Comparison of ENCODE assay signal across 14 cellular contexts in genomic region chr1:218525451-218526197, GRCh38.
A peak's percentile ranks its signal among the peaks of the same experiment; 100 is the strongest.
DNase-seq lines count a peak whose midpoint lies in the region; ATAC-seq and TF ChIP-seq lines count a peak whose summit lies in the region.
"Had no signal": no experiment of that assay in that cellular context is flagged by ENCODE, and none has a peak within 500 bp of the region (broad histone marks: within the 10 kb centered on the region; RNA-seq: fewer than 3 reads in every experiment).

No MANE protein-coding gene starts in this region.

- RAD21 ChIA-PET in HCT116 (lab: Charles Lee; ENCODE audit: low non-redundant PET in 1 of 2, low total read pairs in 2 of 2, uncharacterized antibody in 2 of 2, unreplicated experiment in 2 of 2) = no interaction called here

- DNase-seq in HCT116 (ENCODE audit: low read depth, low spot score) = no peak
- peak; percentile 26 for DNase-seq in WERI-Rb-1
- no peak for DNase-seq in thyroid gland
- no peak for DNase-seq in left lobe of liver (ENCODE audit: low spot score)
- DNase-seq in activated CD4-positive, CD25-positive, alpha-beta regulatory T cell treated with anti-CD3 and anti-CD28 coated beads, Interleukin-2, amount 50 U/mL, for 72 hours = no peak
- DNase-seq in Ammon's horn (ENCODE audit: low spot score) = no peak
- DNase-seq: KG1, NCI-H1048, NCI-H2081 treated with DMSO at 0.1 percent for 48 hours, NCI-H524 treated with DMSO at 0.1 percent for 48 hours, RPMI8226 had no signal

- H3K4me1 ChIP-seq in HCT116 (ENCODE audit: control insufficient read depth in 1 of 2, insufficient read depth in 2 of 2, low read length in 2 of 2) = no peaks in the 10 kb centered on the region
- peaks cover 29% of the 10 kb centered on the region for H3K4me1 ChIP-seq in mesodermal cell (ENCODE audit: control insufficient read depth, insufficient read depth, low read length, poor library complexity, severe bottlenecking)
- H3K4me1 ChIP-seq in thyroid gland = peaks cover 9 to 24% of the 10 kb centered on the region in 2 donors
- H3K4me1 ChIP-seq: BLaER1 had no signal

- no TSS peak for BruUV-seq in HCT116 (replicated peaks; lab: Mats Ljungman, UMichigan)

- no peaks in the 10 kb centered on the region; the same call in 1 of the 2 replicates for H3K9me2 ChIP-seq in HCT116 (ENCODE audit: insufficient read depth)

- H3K27me3 ChIP-seq in HCT116 (ENCODE audit: insufficient read depth, low read length) (no peaks in the 10 kb centered on the region), WERI-Rb-1 (ENCODE audit: insufficient read depth, low read depth, severe bottlenecking) (no peaks in the 10 kb centered on the region), thyroid gland (no peaks in the 10 kb centered on the region)
- H3K27me3 ChIP-seq: BLaER1 had no signal

- H3K9me3 ChIP-seq in HCT116 (ENCODE audit: control insufficient read depth in 1 of 2, insufficient read depth in 1 of 2, low read depth in 1 of 2, low read length in 2 of 2) = no peaks in the 10 kb centered on the region
- H3K9me3 ChIP-seq in WERI-Rb-1 (ENCODE audit: severe bottlenecking) = no peaks in the 10 kb centered on the region
- H3K9me3 ChIP-seq in mesodermal cell (ENCODE audit: control insufficient read depth, low read length) = no peaks in the 10 kb centered on the region
- H3K9me3 ChIP-seq in thyroid gland = no peaks in the 10 kb centered on the region
- H3K9me3 ChIP-seq: BLaER1 had no signal

- no peaks in the 10 kb centered on the region for H3K79me2 ChIP-seq in HCT116 (ENCODE audit: insufficient read depth, low read length)

- whole genome bisulfite sequencing in mesodermal cell (ENCODE audit: insufficient coverage in 2 of 2), 2 experiments = no CpG with 5 or more reads among the region's 3 CpGs
- WGBS in thyroid gland, 2 donors = 76 to 81% methylated on average over 3 of the region's 3 CpGs

- POLR2A ChIA-PET in HCT116 (lab: Charles Lee) = no interaction called here

- H3K4me3 ChIP-seq in HCT116 (replicated peaks in 1 of 2; ENCODE audit: low read depth in 1 of 2, low read length in 2 of 2) (no peak overlapping the region), WERI-Rb-1 (ENCODE audit: low read depth, low read length) (no peak overlapping the region), mesodermal cell (ENCODE audit: extremely low read depth, insufficient read depth, low read length, poor library complexity, severe bottlenecking) (no peak overlapping the region), thyroid gland (replicated peaks in 1 of 3) (no peak overlapping the region)
- H3K4me3 ChIP-seq: BLaER1, GM12878 had no signal

- no peaks in the 10 kb centered on the region for H4K20me1 ChIP-seq in HCT116 (ENCODE audit: insufficient read depth)
- H4K20me1 ChIP-seq: BLaER1 had no signal

- no peak for TF ChIP-seq POLR2A in HCT116 (IDR thresholded peaks at IDR 0.05; ENCODE audit: borderline replicate concordance, extremely low read depth, insufficient read depth, insufficient read length)
- no peak for TF ChIP-seq POLR2A in thyroid gland (IDR thresholded peaks at IDR 0.05)

- H3K36me3 ChIP-seq in HCT116 (ENCODE audit: control insufficient read depth in 1 of 2, insufficient read depth in 2 of 2, low read length in 2 of 2) (no peaks in the 10 kb centered on the region), WERI-Rb-1 (no peaks in the 10 kb centered on the region), mesodermal cell (ENCODE audit: control insufficient read depth, insufficient read depth, low read length) (no peaks in the 10 kb centered on the region), thyroid gland (no peaks in the 10 kb centered on the region)
- H3K36me3 ChIP-seq: BLaER1 had no signal

- TF ChIP-seq RAD21 in HCT116 (IDR thresholded peaks at IDR 0.05; ENCODE audit: low read depth) = no peak

- CTCF ChIA-PET in HCT116 (lab: Charles Lee) = no interaction called here

- intact Hi-C loops in HCT116 (cut with micrococcal nuclease) = no loop called here
- intact Hi-C loops in thyroid gland (cut with DNase I) = loop anchor here (5.0 kb wide), 1 partner anchor 188 kb away; no protein-coding TSS in a partner anchor

- H3K27ac ChIP-seq in HCT116 (ENCODE audit: low read depth, low read length) (no peak overlapping the region), WERI-Rb-1 (no peak overlapping the region), mesodermal cell (ENCODE audit: low read depth, low read length, severe bottlenecking) (peak overlapping the region; percentile 44), thyroid gland (peak overlapping the region in 2 of 3 donors; percentile 34 to 58)
- H3K27ac ChIP-seq: BLaER1 had no signal

- ATAC-seq in HCT116 = no peak
- ATAC-seq in left lobe of liver = no peak
- ATAC-seq: GM12878 had no signal

- H3K4me2 ChIP-seq in HCT116 (ENCODE audit: low read length) = no peak overlapping the region
- H3K4me2 ChIP-seq: BLaER1 had no signal

- H3K9ac ChIP-seq in HCT116 (ENCODE audit: low read length) = no peak overlapping the region
- H3K9ac ChIP-seq: BLaER1 had no signal

- peak overlapping the region; percentile 4 for H2AFZ ChIP-seq in HCT116 (ENCODE audit: low read depth, low read length, poor library complexity, severe bottlenecking)

- TF ChIP-seq CTCF in HCT116 (IDR thresholded peaks at IDR 0.05 in 2 of 3, conservative IDR thresholded peaks at IDR 0.05 in 1 of 3; ENCODE audit: borderline replicate concordance in 1 of 3, insufficient read depth in 1 of 3, low read depth in 2 of 3, low read length in 2 of 3) (no peak), WERI-Rb-1 (IDR thresholded peaks at IDR 0.05; ENCODE audit: low read depth, low read length) (no peak), thyroid gland (IDR thresholded peaks at IDR 0.05) (no peak)

TF ChIP-seq in HCT116, 20 proteins besides CTCF, POLR2A, EP300 and RAD21:
- TF ChIP-seq MAX (IDR thresholded peaks at IDR 0.05) (no peak), TCF7L2 (IDR thresholded peaks at IDR 0.05; ENCODE audit: borderline replicate concordance, extremely low read depth, insufficient read depth, insufficient read length) (no peak), ZNF274 (IDR thresholded peaks at IDR 0.05; ENCODE audit: low read depth, low read length) (no peak), CEBPB (IDR thresholded peaks at IDR 0.05; ENCODE audit: low read depth) (no peak), FOSL1 (IDR thresholded peaks at IDR 0.05; ENCODE audit: low read depth) (no peak), ATF3 (IDR thresholded peaks at IDR 0.05) (no peak), ZFX (IDR thresholded peaks at IDR 0.05) (no peak), REST (IDR thresholded peaks at IDR 0.05; ENCODE audit: low read depth) (no peak), ELF1 (IDR thresholded peaks at IDR 0.05; ENCODE audit: borderline replicate concordance, low read depth) (no peak), SIN3A (IDR thresholded peaks at IDR 0.05; ENCODE audit: low read depth) (no peak), CBX3 (IDR thresholded peaks at IDR 0.05; ENCODE audit: low read depth) (no peak), EZH2 (IDR thresholded peaks at IDR 0.05) (no peak), YY1 (IDR thresholded peaks at IDR 0.05; ENCODE audit: extremely low read depth, insufficient replicate concordance, low read depth, low read length) (no peak), EZH2phosphoT487 (IDR thresholded peaks at IDR 0.05; ENCODE audit: borderline replicate concordance) (no peak), SRF (IDR thresholded peaks at IDR 0.05; ENCODE audit: low read depth) (no peak), JUND (IDR thresholded peaks at IDR 0.05) (no peak), POLR2AphosphoS5 (IDR thresholded peaks at IDR 0.05; ENCODE audit: low read depth, low read length) (no peak), SP1 (IDR thresholded peaks at IDR 0.05; ENCODE audit: low read depth) (no peak)

Comparison
In these comparisons a context has a peak if more than half of its experiments do, and no peak if none do; other contexts are left out.
1. H3K27ac ChIP-seq: peak in mesodermal cell (single experiment) and thyroid gland (2 of 3); none in HCT116 (single experiment) and WERI-Rb-1 (single experiment).